Comparison of ENCODE assay signal across 8 cellular contexts in genomic region chr1:219088778-219089557, GRCh38.
A peak's percentile ranks its signal among the peaks of the same experiment; 100 is the strongest.
DNase-seq lines count a peak whose midpoint lies in the region; ATAC-seq, FAIRE-seq and TF ChIP-seq lines count a peak whose summit lies in the region.

No MANE protein-coding gene starts in this region.

- CTCF ChIA-PET in activated CD4-positive, alpha-beta memory T cell treated with anti-CD3 and anti-CD28 coated beads for 36 hours (lab: Charles Lee), result no interaction called here

- TF ChIP-seq CTCF in CD14-positive monocyte (IDR thresholded peaks at IDR 0.05) (no peak), ovary (IDR thresholded peaks at IDR 0.05) (no peak), kidney (IDR thresholded peaks at IDR 0.05; ENCODE audit: borderline replicate concordance, extremely low read depth, insufficient read depth) (no peak)

- peaks cover 0 to 7% (median 1%) of the 10 kb centered on the region in 7 donors for H3K9me3 Mint-ChIP-seq in CD14-positive monocyte
- no peaks in the 10 kb centered on the region for H3K9me3 Mint-ChIP-seq in activated CD4-positive, alpha-beta memory T cell treated with anti-CD3 and anti-CD28 coated beads for 36 hours

- H3K27ac Mint-ChIP-seq in CD14-positive monocyte, result peak overlapping the region; percentile 97 to 99 (median 98)
- H3K27ac Mint-ChIP-seq in activated CD4-positive, alpha-beta memory T cell treated with anti-CD3 and anti-CD28 coated beads for 36 hours, result no peak overlapping the region

- H3K36me3 ChIP-seq in ovary, result no peaks in the 10 kb centered on the region
- H3K36me3 ChIP-seq in kidney (ENCODE audit: control insufficient read depth in 1 of 2, insufficient read depth in 2 of 2, low read length in 2 of 2), result no peaks in the 10 kb centered on the region

- no peak for TF ChIP-seq POLR2A in ovary (IDR thresholded peaks at IDR 0.05)

- H3K9ac ChIP-seq in kidney (ENCODE audit: low read length in 2 of 2), result no peak overlapping the region

- no peak for FAIRE-seq in kidney (lab: Jason Lieb, UNC)

- WGBS in ovary, 3 donors, result 89 to 92% (median 90%) methylated on average over 5 of the region's 5 CpGs

- H3K4me3 ChIP-seq in ovary, result no peak overlapping the region
- no peak overlapping the region for H3K4me3 ChIP-seq in kidney (ENCODE audit: low read length in 2 of 2)

- DNase-seq in CD14-positive monocyte (ENCODE audit: low spot score), result peak; percentile 95
- peak; percentile 27 for DNase-seq in amniotic stem cell (lab: John Stamatoyannopoulos, UW)
- DNase-seq in medulla oblongata (ENCODE audit: extremely low spot score), result peak; percentile 39
- no peak for DNase-seq in ovary
- DNase-seq in activated CD4-positive, alpha-beta memory T cell treated with anti-CD3 and anti-CD28 coated beads for 36 hours, result no peak
- no peak for DNase-seq in kidney

- H3K36me3 Mint-ChIP-seq in CD14-positive monocyte, result no peaks in the 10 kb centered on the region
- no peaks in the 10 kb centered on the region for H3K36me3 Mint-ChIP-seq in activated CD4-positive, alpha-beta memory T cell treated with anti-CD3 and anti-CD28 coated beads for 36 hours

- no peaks in the 10 kb centered on the region for H3K27me3 ChIP-seq in ovary

- peaks cover 64% of the 10 kb centered on the region for H3K4me1 Mint-ChIP-seq in CD14-positive monocyte
- no peaks in the 10 kb centered on the region for H3K4me1 Mint-ChIP-seq in activated CD4-positive, alpha-beta memory T cell treated with anti-CD3 and anti-CD28 coated beads for 36 hours (ENCODE audit: low read depth)

- H3K4me1 ChIP-seq in ovary (ENCODE audit: insufficient read depth), result no peaks in the 10 kb centered on the region
- no peaks in the 10 kb centered on the region for H3K4me1 ChIP-seq in kidney (ENCODE audit: control insufficient read depth in 1 of 2, insufficient read depth in 1 of 2, low read depth in 1 of 2, low read length in 2 of 2)

- no peak for TF ChIP-seq EP300 in ovary (IDR thresholded peaks at IDR 0.05)

- ATAC-seq in GM21423 (IDR thresholded peaks at IDR 0.05; ENCODE audit: unreplicated experiment) (peak; percentile 78), HG03520 (IDR thresholded peaks at IDR 0.05; ENCODE audit: unreplicated experiment) (peak; percentile 79)

- H3K4me3 Mint-ChIP-seq in CD14-positive monocyte, result peak overlapping the region in 1 of 2 donors; percentile 75
- H3K4me3 Mint-ChIP-seq in activated CD4-positive, alpha-beta memory T cell treated with anti-CD3 and anti-CD28 coated beads for 36 hours, result no peak overlapping the region

- POLR2A ChIA-PET in activated CD4-positive, alpha-beta memory T cell treated with anti-CD3 and anti-CD28 coated beads for 36 hours (lab: Charles Lee), result no interaction called here

- H3K27ac ChIP-seq in ovary (no peak overlapping the region), kidney (ENCODE audit: low read depth in 2 of 2, low read length in 2 of 2) (no peak overlapping the region)

- H3K9me3 ChIP-seq in ovary (no peaks in the 10 kb centered on the region), kidney (ENCODE audit: control insufficient read depth in 1 of 2, low read length in 2 of 2) (no peaks in the 10 kb centered on the region)

- intact Hi-C loops in CD14-positive monocyte (cut with micrococcal nuclease), result no loop called here
- intact Hi-C loops in ovary (cut with DNase I), result no loop called here
- intact Hi-C loops in activated CD4-positive, alpha-beta memory T cell treated with anti-CD3 and anti-CD28 coated beads for 36 hours (cut with micrococcal nuclease), result no loop called here
- intact Hi-C loops in kidney (cut with DNase I), result no loop called here

- H3K27me3 Mint-ChIP-seq in CD14-positive monocyte (ENCODE audit: low read depth in 3 of 3), result peaks cover 0 to 8% (median 0%) of the 10 kb centered on the region in 3 donors
- no peaks in the 10 kb centered on the region for H3K27me3 Mint-ChIP-seq in activated CD4-positive, alpha-beta memory T cell treated with anti-CD3 and anti-CD28 coated beads for 36 hours

Comparison
In these comparisons a context has a peak if more than half of its experiments do, and no peak if none do; other contexts are left out.
1. DNase-seq: peak in CD14-positive monocyte (single experiment), amniotic stem cell (single experiment) and medulla oblongata (single experiment); none in ovary (0 of 5), activated CD4-positive, alpha-beta memory T cell treated with anti-CD3 and anti-CD28 coated beads for 36 hours (single experiment) and kidney (single experiment).